Comparison of ENCODE assay signal across 1 cellular context in the genomic region with DNA sequence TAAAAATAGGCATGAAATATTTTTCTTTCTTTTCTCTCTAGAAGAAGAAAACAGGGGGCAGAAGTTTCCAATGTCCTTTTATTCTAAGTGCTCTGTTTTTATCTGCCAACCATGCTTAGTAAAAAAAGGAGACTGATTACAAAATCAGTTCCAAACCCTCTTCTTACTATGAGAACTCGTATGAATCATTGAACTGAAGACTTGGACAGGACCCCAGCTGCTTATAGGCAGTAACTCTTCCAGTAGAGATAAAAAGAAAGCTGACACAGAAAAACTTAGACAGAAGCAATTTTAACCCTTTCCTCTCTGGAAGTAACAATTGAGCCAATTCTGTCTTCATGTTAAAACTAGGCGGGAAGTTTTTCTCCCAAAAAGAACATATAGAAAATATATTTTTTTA.
TF ChIP-seq lines count a peak whose summit lies in the region.

No MANE protein-coding gene starts in this region.

TF ChIP-seq in GM23338, 12 proteins besides CTCF, POLR2A, EP300 and RAD21:
- TF ChIP-seq, protein P1, sequence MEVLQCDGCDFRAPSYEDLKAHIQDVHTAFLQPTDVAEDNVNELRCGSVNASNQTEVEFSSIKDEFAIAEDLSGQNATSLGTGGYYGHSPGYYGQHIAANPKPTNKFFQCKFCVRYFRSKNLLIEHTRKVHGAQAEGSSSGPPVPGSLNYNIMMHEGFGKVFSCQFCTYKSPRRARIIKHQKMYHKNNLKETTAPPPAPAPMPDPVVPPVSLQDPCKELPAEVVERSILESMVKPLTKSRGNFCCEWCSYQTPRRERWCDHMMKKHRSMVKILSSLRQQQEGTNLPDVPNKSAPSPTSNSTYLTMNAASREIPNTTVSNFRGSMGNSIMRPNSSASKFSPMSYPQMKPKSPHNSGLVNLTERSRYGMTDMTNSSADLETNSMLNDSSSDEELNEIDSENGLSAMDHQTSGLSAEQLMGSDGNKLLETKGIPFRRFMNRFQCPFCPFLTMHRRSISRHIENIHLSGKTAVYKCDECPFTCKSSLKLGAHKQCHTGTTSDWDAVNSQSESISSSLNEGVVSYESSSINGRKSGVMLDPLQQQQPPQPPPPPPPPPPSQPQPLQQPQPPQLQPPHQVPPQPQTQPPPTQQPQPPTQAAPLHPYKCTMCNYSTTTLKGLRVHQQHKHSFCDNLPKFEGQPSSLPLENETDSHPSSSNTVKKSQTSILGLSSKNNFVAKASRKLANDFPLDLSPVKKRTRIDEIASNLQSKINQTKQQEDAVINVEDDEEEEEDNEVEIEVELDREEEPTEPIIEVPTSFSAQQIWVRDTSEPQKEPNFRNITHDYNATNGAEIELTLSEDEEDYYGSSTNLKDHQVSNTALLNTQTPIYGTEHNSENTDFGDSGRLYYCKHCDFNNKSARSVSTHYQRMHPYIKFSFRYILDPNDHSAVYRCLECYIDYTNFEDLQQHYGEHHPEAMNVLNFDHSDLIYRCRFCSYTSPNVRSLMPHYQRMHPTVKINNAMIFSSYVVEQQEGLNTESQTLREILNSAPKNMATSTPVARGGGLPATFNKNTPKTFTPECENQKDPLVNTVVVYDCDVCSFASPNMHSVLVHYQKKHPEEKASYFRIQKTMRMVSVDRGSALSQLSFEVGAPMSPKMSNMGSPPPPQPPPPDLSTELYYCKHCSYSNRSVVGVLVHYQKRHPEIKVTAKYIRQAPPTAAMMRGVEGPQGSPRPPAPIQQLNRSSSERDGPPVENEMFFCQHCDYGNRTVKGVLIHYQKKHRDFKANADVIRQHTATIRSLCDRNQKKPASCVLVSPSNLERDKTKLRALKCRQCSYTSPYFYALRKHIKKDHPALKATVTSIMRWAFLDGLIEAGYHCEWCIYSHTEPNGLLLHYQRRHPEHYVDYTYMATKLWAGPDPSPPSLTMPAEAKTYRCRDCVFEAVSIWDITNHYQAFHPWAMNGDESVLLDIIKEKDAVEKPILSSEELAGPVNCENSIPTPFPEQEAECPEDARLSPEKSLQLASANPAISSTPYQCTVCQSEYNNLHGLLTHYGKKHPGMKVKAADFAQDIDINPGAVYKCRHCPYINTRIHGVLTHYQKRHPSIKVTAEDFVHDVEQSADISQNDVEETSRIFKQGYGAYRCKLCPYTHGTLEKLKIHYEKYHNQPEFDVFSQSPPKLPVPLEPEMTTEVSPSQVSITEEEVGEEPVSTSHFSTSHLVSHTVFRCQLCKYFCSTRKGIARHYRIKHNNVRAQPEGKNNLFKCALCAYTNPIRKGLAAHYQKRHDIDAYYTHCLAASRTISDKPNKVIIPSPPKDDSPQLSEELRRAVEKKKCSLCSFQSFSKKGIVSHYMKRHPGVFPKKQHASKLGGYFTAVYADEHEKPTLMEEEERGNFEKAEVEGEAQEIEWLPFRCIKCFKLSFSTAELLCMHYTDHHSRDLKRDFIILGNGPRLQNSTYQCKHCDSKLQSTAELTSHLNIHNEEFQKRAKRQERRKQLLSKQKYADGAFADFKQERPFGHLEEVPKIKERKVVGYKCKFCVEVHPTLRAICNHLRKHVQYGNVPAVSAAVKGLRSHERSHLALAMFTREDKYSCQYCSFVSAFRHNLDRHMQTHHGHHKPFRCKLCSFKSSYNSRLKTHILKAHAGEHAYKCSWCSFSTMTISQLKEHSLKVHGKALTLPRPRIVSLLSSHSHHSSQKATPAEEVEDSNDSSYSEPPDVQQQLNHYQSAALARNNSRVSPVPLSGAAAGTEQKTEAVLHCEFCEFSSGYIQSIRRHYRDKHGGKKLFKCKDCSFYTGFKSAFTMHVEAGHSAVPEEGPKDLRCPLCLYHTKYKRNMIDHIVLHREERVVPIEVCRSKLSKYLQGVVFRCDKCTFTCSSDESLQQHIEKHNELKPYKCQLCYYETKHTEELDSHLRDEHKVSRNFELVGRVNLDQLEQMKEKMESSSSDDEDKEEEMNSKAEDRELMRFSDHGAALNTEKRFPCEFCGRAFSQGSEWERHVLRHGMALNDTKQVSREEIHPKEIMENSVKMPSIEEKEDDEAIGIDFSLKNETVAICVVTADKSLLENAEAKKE (CRISPR knock-in tag; IDR thresholded peaks at IDR 0.05), result no peak
- TF ChIP-seq STAT1 (IDR thresholded peaks at IDR 0.05; ENCODE audit: unreplicated experiment), result no peak
- no peak for TF ChIP-seq ZNF331 (CRISPR knock-in tag; IDR thresholded peaks at IDR 0.05; ENCODE audit: low read depth)
- TF ChIP-seq, protein P2, sequence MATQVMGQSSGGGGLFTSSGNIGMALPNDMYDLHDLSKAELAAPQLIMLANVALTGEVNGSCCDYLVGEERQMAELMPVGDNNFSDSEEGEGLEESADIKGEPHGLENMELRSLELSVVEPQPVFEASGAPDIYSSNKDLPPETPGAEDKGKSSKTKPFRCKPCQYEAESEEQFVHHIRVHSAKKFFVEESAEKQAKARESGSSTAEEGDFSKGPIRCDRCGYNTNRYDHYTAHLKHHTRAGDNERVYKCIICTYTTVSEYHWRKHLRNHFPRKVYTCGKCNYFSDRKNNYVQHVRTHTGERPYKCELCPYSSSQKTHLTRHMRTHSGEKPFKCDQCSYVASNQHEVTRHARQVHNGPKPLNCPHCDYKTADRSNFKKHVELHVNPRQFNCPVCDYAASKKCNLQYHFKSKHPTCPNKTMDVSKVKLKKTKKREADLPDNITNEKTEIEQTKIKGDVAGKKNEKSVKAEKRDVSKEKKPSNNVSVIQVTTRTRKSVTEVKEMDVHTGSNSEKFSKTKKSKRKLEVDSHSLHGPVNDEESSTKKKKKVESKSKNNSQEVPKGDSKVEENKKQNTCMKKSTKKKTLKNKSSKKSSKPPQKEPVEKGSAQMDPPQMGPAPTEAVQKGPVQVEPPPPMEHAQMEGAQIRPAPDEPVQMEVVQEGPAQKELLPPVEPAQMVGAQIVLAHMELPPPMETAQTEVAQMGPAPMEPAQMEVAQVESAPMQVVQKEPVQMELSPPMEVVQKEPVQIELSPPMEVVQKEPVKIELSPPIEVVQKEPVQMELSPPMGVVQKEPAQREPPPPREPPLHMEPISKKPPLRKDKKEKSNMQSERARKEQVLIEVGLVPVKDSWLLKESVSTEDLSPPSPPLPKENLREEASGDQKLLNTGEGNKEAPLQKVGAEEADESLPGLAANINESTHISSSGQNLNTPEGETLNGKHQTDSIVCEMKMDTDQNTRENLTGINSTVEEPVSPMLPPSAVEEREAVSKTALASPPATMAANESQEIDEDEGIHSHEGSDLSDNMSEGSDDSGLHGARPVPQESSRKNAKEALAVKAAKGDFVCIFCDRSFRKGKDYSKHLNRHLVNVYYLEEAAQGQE (IDR thresholded peaks at IDR 0.05; ENCODE audit: unreplicated experiment), result no peak
- no peak for TF ChIP-seq EZH2 (IDR thresholded peaks at IDR 0.05; ENCODE audit: low read depth, unreplicated experiment)
- no peak for TF ChIP-seq ZNF114 (CRISPR knock-in tag; IDR thresholded peaks at IDR 0.05)
- TF ChIP-seq POLR2AphosphoS5 (IDR thresholded peaks at IDR 0.05; ENCODE audit: low read depth), result no peak
- TF ChIP-seq EZH2phosphoT487 (IDR thresholded peaks at IDR 0.05; ENCODE audit: unreplicated experiment), result no peak
- no peak for TF ChIP-seq CREB1 (CRISPR knock-in tag; IDR thresholded peaks at IDR 0.05; ENCODE audit: low read depth)
- TF ChIP-seq, protein P3, sequence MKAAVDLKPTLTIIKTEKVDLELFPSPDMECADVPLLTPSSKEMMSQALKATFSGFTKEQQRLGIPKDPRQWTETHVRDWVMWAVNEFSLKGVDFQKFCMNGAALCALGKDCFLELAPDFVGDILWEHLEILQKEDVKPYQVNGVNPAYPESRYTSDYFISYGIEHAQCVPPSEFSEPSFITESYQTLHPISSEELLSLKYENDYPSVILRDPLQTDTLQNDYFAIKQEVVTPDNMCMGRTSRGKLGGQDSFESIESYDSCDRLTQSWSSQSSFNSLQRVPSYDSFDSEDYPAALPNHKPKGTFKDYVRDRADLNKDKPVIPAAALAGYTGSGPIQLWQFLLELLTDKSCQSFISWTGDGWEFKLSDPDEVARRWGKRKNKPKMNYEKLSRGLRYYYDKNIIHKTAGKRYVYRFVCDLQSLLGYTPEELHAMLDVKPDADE (IDR thresholded peaks at IDR 0.05), result no peak
- no peak for TF ChIP-seq NANOG (IDR thresholded peaks at IDR 0.05; ENCODE audit: borderline replicate concordance)
- TF ChIP-seq JUNB (IDR thresholded peaks at IDR 0.05; ENCODE audit: unreplicated experiment), result no peak
